In genomic region chr21:15064576-15065380, GRCh38 we compare ENCODE assay signal across 7 cellular contexts. TPM values are rescaled to one million over a fixed set of nuclear protein-coding genes. Genes with fewer than 3 reads are reported as not detected.
DNase-seq lines count a peak whose midpoint lies in the region; ATAC-seq, FAIRE-seq and TF ChIP-seq lines count a peak whose summit lies in the region.

NRIP1 (minus strand) TSS chr21:15065000; CDS start chr21:14968192, 96,808 bp downstream.

- intact Hi-C loops in activated CD4-positive, alpha-beta T cell treated with anti-CD3 and anti-CD28 coated beads for 36 hours (cut with DNase I, micrococcal nuclease): loop anchor here (1.0 to 5.0 kb wide), 11 partner anchors 8 to 763 kb away; partner anchors contain the start of gene HSPA13 (in 2 of the 2)

- ATAC-seq in HG02938 (IDR thresholded peaks at IDR 0.05; ENCODE audit: unreplicated experiment): peak; percentile 71
- peak; percentile 72 for ATAC-seq in activated CD4-positive, alpha-beta T cell treated with anti-CD3 and anti-CD28 coated beads for 36 hours

- H3K36me3 Mint-ChIP-seq in activated CD4-positive, alpha-beta T cell treated with anti-CD3 and anti-CD28 coated beads for 36 hours (ENCODE audit: low read depth): no peaks in the 10 kb centered on the region
- H3K36me3 Mint-ChIP-seq in chondrocyte (ENCODE audit: low read depth): no peaks in the 10 kb centered on the region

- H3K4me1 Mint-ChIP-seq in activated CD4-positive, alpha-beta T cell treated with anti-CD3 and anti-CD28 coated beads for 36 hours: peaks cover 44% of the 10 kb centered on the region
- peaks cover 45% of the 10 kb centered on the region for H3K4me1 Mint-ChIP-seq in chondrocyte (ENCODE audit: low read depth)

- no peaks in the 10 kb centered on the region for H3K9me3 Mint-ChIP-seq in activated CD4-positive, alpha-beta T cell treated with anti-CD3 and anti-CD28 coated beads for 36 hours (ENCODE audit: low read depth)
- H3K9me3 Mint-ChIP-seq in chondrocyte (ENCODE audit: low read depth): no peaks in the 10 kb centered on the region

- no peak for TF ChIP-seq CTCF in chondrocyte (IDR thresholded peaks at IDR 0.05)

- peaks cover 6% of the 10 kb centered on the region for H3K27me3 Mint-ChIP-seq in activated CD4-positive, alpha-beta T cell treated with anti-CD3 and anti-CD28 coated beads for 36 hours
- no peaks in the 10 kb centered on the region for H3K27me3 Mint-ChIP-seq in chondrocyte (ENCODE audit: low read depth)

- POLR2A ChIA-PET in activated CD4-positive, alpha-beta T cell treated with anti-CD3 and anti-CD28 coated beads for 36 hours (lab: Charles Lee): interaction anchor here (1.0 to 2.5 kb wide), 2 partner anchors 9 to 13 kb away, joined by 7 to 8 read pairs; no protein-coding TSS in a partner anchor

- H3K27ac Mint-ChIP-seq in activated CD4-positive, alpha-beta T cell treated with anti-CD3 and anti-CD28 coated beads for 36 hours: peak within 1 kb of the TSS; percentile 94
- H3K27ac Mint-ChIP-seq in chondrocyte (ENCODE audit: unreplicated experiment): peak within 1 kb of the TSS; percentile 98

- no peak for DNase-seq in GM18507 (ENCODE audit: extremely low spot score, insufficient read length, low read depth)
- peak; percentile 75 for DNase-seq in NCI-H2196 treated with DMSO at 0.1 percent for 48 hours (lab: John Stamatoyannopoulos, UW; ENCODE audit: unreplicated experiment)
- peak; percentile 85 for DNase-seq in activated CD4-positive, alpha-beta T cell treated with anti-CD3 and anti-CD28 coated beads for 36 hours
- peak; percentile 94 for DNase-seq in chondrocyte (ENCODE audit: low spot score)
- DNase-seq in kidney glomerular epithelial cell (lab: John Stamatoyannopoulos, UW): peak; percentile 83
- DNase-seq in stimulated activated CD4-positive, alpha-beta T cell treated with anti-CD3 and anti-CD28 coated beads, Interleukin-15, amount 100 ng/mL, for 24 hours: peak; percentile 79

- FAIRE-seq in GM18507 (lab: Jason Lieb, UNC): peak; percentile 51

- peak within 1 kb of the TSS; percentile 87 for H3K4me3 Mint-ChIP-seq in activated CD4-positive, alpha-beta T cell treated with anti-CD3 and anti-CD28 coated beads for 36 hours
- peak within 1 kb of the TSS; percentile 97 for H3K4me3 Mint-ChIP-seq in chondrocyte (ENCODE audit: unreplicated experiment)

- CTCF ChIA-PET in activated CD4-positive, alpha-beta T cell treated with anti-CD3 and anti-CD28 coated beads for 36 hours (lab: Charles Lee): no interaction called here

RNA-seq across cellular contexts. Expression of gene NRIP1, which starts in this region (rescaled TPM):
- total RNA-seq in activated CD4-positive, alpha-beta T cell treated with anti-CD3 and anti-CD28 coated beads for 36 hours: 1 to 10 TPM; 7.3 to 7.7 TPM
- total RNA-seq in chondrocyte: 22.4 to 23.6 TPM (median 22.6 TPM) in 3 replicates
